In the genomic region with DNA sequence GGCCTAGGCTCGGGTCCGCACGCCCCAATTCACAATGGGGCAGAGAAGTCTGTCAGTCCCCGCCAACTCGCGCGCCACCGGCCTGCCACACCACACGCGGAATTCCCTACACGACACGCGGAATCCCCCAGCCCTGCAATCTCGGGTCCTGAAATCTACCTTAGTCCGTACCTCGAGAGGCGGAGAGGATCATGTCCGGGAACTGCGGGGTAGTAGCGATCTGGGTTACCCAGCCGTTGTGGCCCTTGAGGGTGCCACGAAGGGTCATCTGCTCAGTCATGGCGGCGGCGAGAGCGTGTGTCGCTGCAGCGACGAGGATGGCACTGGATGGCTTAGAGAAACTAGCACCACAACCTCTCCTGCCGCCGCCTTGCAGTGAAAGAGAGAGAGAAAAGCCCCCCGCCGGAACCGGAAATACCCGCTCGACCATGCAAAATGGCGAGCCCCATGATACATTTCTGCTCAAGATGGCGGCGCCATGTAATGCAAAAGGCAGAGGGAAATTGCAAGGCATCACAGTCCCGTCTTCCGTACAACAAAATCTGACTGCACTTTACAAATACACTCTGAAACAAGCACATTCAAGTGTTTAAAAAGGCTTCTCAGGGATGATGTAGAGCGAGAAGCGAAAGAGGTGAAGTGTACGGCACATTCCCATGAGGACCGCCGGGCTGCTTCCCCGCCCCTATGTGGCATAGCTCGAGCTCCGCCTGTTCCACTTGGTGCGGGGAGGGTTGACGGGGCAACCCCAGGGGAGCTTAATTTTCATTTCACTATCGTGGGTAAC, we compare ENCODE assay signal across 8 cellular contexts. TPM values are rescaled to one million over a fixed set of nuclear protein-coding genes. Genes with fewer than 3 reads are reported as not detected.
DNase-seq lines count a peak whose midpoint lies in the region; ATAC-seq lines count a peak whose summit lies in the region.

RACK1 (minus strand) TSS at position 386 of the 787 bp plus-strand sequence; CDS start at position 280, 106 bp downstream.

- POLR2A ChIA-PET in activated CD4-positive, alpha-beta T cell treated with anti-CD3 and anti-CD28 coated beads, Interleukin-2, amount 10 ng/mL, durations not matched to agents 7 days and 5 days (lab: Charles Lee) = interaction anchor here (0.7 to 1.0 kb wide), 2 partner anchors 11 to 20 kb away, joined by 3 to 4 read pairs; partner anchors contain the start of gene TRIM41

- peaks cover 65% of the 10 kb centered on the region for H3K4me1 Mint-ChIP-seq in activated CD4-positive, alpha-beta T cell treated with anti-CD3 and anti-CD28 coated beads, Interleukin-2, amount 10 ng/mL, durations not matched to agents 7 days and 5 days

- CTCF ChIA-PET in activated CD4-positive, alpha-beta T cell treated with anti-CD3 and anti-CD28 coated beads, Interleukin-2, amount 10 ng/mL, durations not matched to agents 7 days and 5 days (lab: Charles Lee) = interaction anchor here (1.0 to 1.7 kb wide), 6 partner anchors 9 to 59 kb away, joined by 3 to 8 read pairs (median 4); partner anchors contain the start of gene TRIM41

- peak within 1 kb of the TSS; percentile 98 for H3K27ac Mint-ChIP-seq in activated CD4-positive, alpha-beta T cell treated with anti-CD3 and anti-CD28 coated beads, Interleukin-2, amount 10 ng/mL, durations not matched to agents 7 days and 5 days

- peak within 1 kb of the TSS; percentile 98 for H3K4me3 Mint-ChIP-seq in activated CD4-positive, alpha-beta T cell treated with anti-CD3 and anti-CD28 coated beads, Interleukin-2, amount 10 ng/mL, durations not matched to agents 7 days and 5 days

- peak; percentile 52 for ATAC-seq in GM19372 (IDR thresholded peaks at IDR 0.05; ENCODE audit: low read depth, unreplicated experiment)
- peak; percentile 51 for ATAC-seq in HG03558 (IDR thresholded peaks at IDR 0.05; ENCODE audit: extremely low read depth, unreplicated experiment)

- peaks cover 63% of the 10 kb centered on the region for H3K36me3 Mint-ChIP-seq in activated CD4-positive, alpha-beta T cell treated with anti-CD3 and anti-CD28 coated beads, Interleukin-2, amount 10 ng/mL, durations not matched to agents 7 days and 5 days (ENCODE audit: low read depth)

- DNase-seq in AG08396 (ENCODE audit: low spot score) = peak; percentile 86
- DNase-seq in activated CD4-positive, alpha-beta T cell treated with anti-CD3 and anti-CD28 coated beads, Interleukin-2, amount 10 ng/mL, durations not matched to agents 7 days and 5 days = peak; percentile 93
- peak; percentile 89 for DNase-seq in effector CD4-positive, alpha-beta T cell
- DNase-seq in mesenteric fat pad (ENCODE audit: low spot score) = peak; percentile 92
- peak; percentile 79 to 83 for DNase-seq in stimulated activated CD8-positive, alpha-beta memory T cell treated with anti-CD3 and anti-CD28 coated beads, Interleukin-15, amount 100 ng/mL, for 4 hours (ENCODE audit: low read depth in 2 of 2)
- DNase-seq in DMS 273 treated with DMSO at 0.1 percent for 48 hours (lab: John Stamatoyannopoulos, UW) = no peak

- no peaks in the 10 kb centered on the region for H3K9me3 Mint-ChIP-seq in activated CD4-positive, alpha-beta T cell treated with anti-CD3 and anti-CD28 coated beads, Interleukin-2, amount 10 ng/mL, durations not matched to agents 7 days and 5 days

- H3K27me3 Mint-ChIP-seq in activated CD4-positive, alpha-beta T cell treated with anti-CD3 and anti-CD28 coated beads, Interleukin-2, amount 10 ng/mL, durations not matched to agents 7 days and 5 days = no peaks in the 10 kb centered on the region

RNA-seq across cellular contexts. Expression of gene RACK1, which starts in this region (rescaled TPM):
- 1,000 to 10,000 TPM; 1,823 to 2,207 TPM for total RNA-seq in activated CD4-positive, alpha-beta T cell treated with anti-CD3 and anti-CD28 coated beads, Interleukin-2, amount 10 ng/mL, durations not matched to agents 7 days and 5 days
- total RNA-seq in mesenteric fat pad = 1,262 TPM
